Comparison of ENCODE assay signal across 23 cellular contexts in genomic region chr4:54843946-54844345, GRCh38.
DNase-seq lines count a peak whose midpoint lies in the region; ATAC-seq, FAIRE-seq and TF ChIP-seq lines count a peak whose summit lies in the region.
"Had no signal": no experiment of that assay in that cellular context is flagged by ENCODE, and none has a peak within 500 bp of the region (broad histone marks: within the 10 kb centered on the region; RNA-seq: fewer than 3 reads in every experiment).

No MANE protein-coding gene starts in this region.

- no peak for TF ChIP-seq POLR2A in thyroid gland (IDR thresholded peaks at IDR 0.05)
- no peak for TF ChIP-seq POLR2A in GM12891 (IDR thresholded peaks at IDR 0.05; ENCODE audit: low read depth, low read length)

- WGBS in thyroid gland, 2 donors = 74 to 92% methylated on average over 3 of the region's 3 CpGs

- TF ChIP-seq CTCF in thyroid gland (IDR thresholded peaks at IDR 0.05) = no peak

- H3K79me2 ChIP-seq in Karpas-422 (ENCODE audit: low read length) = no peaks in the 10 kb centered on the region

- FAIRE-seq in GM12891 (lab: Jason Lieb, UNC) = no peak
- FAIRE-seq: G401.6, H54, HTR-8/SVneo, K562 had no signal

- DNase-seq in Karpas-422 (peak; percentile 89), thyroid gland (no peak), GM12891 (ENCODE audit: insufficient read length, low spot score) (no peak)
- DNase-seq in stimulated activated CD4-positive, alpha-beta T cell treated with anti-CD3 and anti-CD28 coated beads, Interleukin-4, amount 100 ng/mL, for 24 hours = no peak
- DNase-seq: C1 segment of cervical spinal cord; CD4-positive, alpha-beta memory T cell; COR-L47; DMS53; MG63; NCI-H2029; NCI-H446; NCI-H524 treated with DMSO at 0.1 percent for 48 hours; OCI-M1; Peyer's patch; SHP77 treated with DMSO at 0.1 percent for 48 hours; T-helper 1 cell had no signal

- H3K9me3 ChIP-seq in Karpas-422 (ENCODE audit: low read length) (no peaks in the 10 kb centered on the region), thyroid gland (no peaks in the 10 kb centered on the region)
- H3K9me3 ChIP-seq: MG63, Peyer's patch had no signal

- H3K9me2 ChIP-seq in Karpas-422 (replicated peaks; ENCODE audit: insufficient read depth, low read length) = no peaks in the 10 kb centered on the region

- intact Hi-C loops in thyroid gland (cut with DNase I) = loop anchor here (10.0 kb wide), 1 partner anchor 111 kb away; no protein-coding TSS in a partner anchor

- H3K27me3 ChIP-seq in Karpas-422 (ENCODE audit: low read length) = no peaks in the 10 kb centered on the region
- H3K27me3 ChIP-seq in thyroid gland = no peaks in the 10 kb centered on the region
- H3K27me3 ChIP-seq: MG63, Peyer's patch had no signal

- H4K20me1 ChIP-seq in Karpas-422 (ENCODE audit: insufficient read depth, low read depth, low read length) = no peaks in the 10 kb centered on the region

- H3K36me3 ChIP-seq in Karpas-422 (ENCODE audit: insufficient read depth, low read length) (no peaks in the 10 kb centered on the region), thyroid gland (no peaks in the 10 kb centered on the region)
- H3K36me3 ChIP-seq: MG63, Peyer's patch had no signal

- ATAC-seq in GM18867 (IDR thresholded peaks at IDR 0.05; ENCODE audit: unreplicated experiment) (peak; percentile 78), HG02798 (IDR thresholded peaks at IDR 0.05; ENCODE audit: poor library complexity, unreplicated experiment) (peak; percentile 63), GM19452 (IDR thresholded peaks at IDR 0.05; ENCODE audit: unreplicated experiment) (no peak)
- ATAC-seq: K562 had no signal

- peak overlapping the region; percentile 61; the same call in 1 of the 2 replicates for H2AFZ ChIP-seq in Karpas-422 (ENCODE audit: low read length)

- H3K27ac ChIP-seq in Karpas-422 (ENCODE audit: low read length) (peak overlapping the region; percentile 93), thyroid gland (peak overlapping the region in 2 of 3 donors; percentile 39 to 51)
- H3K27ac ChIP-seq: Peyer's patch had no signal

- peak overlapping the region; percentile 97 for H3K4me2 ChIP-seq in Karpas-422 (ENCODE audit: low read depth, low read length, poor library complexity, severe bottlenecking)

- peak overlapping the region; percentile 63 for H3K9ac ChIP-seq in Karpas-422 (ENCODE audit: low read length)

- peak overlapping the region; percentile 64 for H3K4me3 ChIP-seq in Karpas-422 (ENCODE audit: low read length)
- no peak overlapping the region for H3K4me3 ChIP-seq in thyroid gland (replicated peaks in 1 of 3)
- H3K4me3 ChIP-seq: K562, MG63, Peyer's patch had no signal

- H3K4me1 ChIP-seq in Karpas-422 (ENCODE audit: low read length) (peaks cover 64% of the 10 kb centered on the region), thyroid gland (peaks cover 29 to 34% of the 10 kb centered on the region in 2 donors)
- H3K4me1 ChIP-seq: Peyer's patch had no signal

TF ChIP-seq in GM12891, 5 proteins besides CTCF, POLR2A, EP300 and RAD21:
- TF ChIP-seq SPI1 (IDR thresholded peaks at IDR 0.05; ENCODE audit: low read depth, low read length) = no peak
- no peak for TF ChIP-seq PAX5 (IDR thresholded peaks at IDR 0.05; ENCODE audit: insufficient read depth, low read length, severe bottlenecking)
- TF ChIP-seq POU2F2 (IDR thresholded peaks at IDR 0.05; ENCODE audit: low read depth, low read length) = no peak
- no peak for TF ChIP-seq POLR2AphosphoS5 (IDR thresholded peaks at IDR 0.05; ENCODE audit: low read depth, low read length)
